ENCODE assay signal across 2 cellular contexts in genomic region chr17:68860941-68861340, GRCh38.
A peak's percentile ranks its signal among the peaks of the same experiment; 100 is the strongest.
TF ChIP-seq lines count a peak whose summit lies in the region.

No MANE protein-coding gene starts in this region.

TF ChIP-seq in HepG2, 621 proteins besides CTCF, POLR2A, EP300 and RAD21:
- no peak for TF ChIP-seq AFF4 (CRISPR knock-in tag; IDR thresholded peaks at IDR 0.05)
- no peak for TF ChIP-seq ZNF547 (CRISPR knock-in tag; IDR thresholded peaks at IDR 0.05)
- peak; percentile 93 for TF ChIP-seq ZNF317 (CRISPR knock-in tag; IDR thresholded peaks at IDR 0.05)
- no peak for TF ChIP-seq HNF4G (IDR thresholded peaks at IDR 0.05; ENCODE audit: borderline replicate concordance, low read depth, low read length)
- TF ChIP-seq HNF4G (CRISPR knock-in tag; IDR thresholded peaks at IDR 0.05; ENCODE audit: borderline replicate concordance, low read depth) = no peak
- TF ChIP-seq NPAS2 (CRISPR knock-in tag; IDR thresholded peaks at IDR 0.05; ENCODE audit: borderline replicate concordance) = no peak
- no peak for TF ChIP-seq DNMT1 (CRISPR knock-in tag; IDR thresholded peaks at IDR 0.05)
- no peak for TF ChIP-seq ZNF749 (CRISPR knock-in tag; IDR thresholded peaks at IDR 0.05; ENCODE audit: borderline replicate concordance)

TF ChIP-seq in GM12878, 131 proteins besides CTCF, POLR2A, EP300 and RAD21:
- 0 out of 2 replicates have a peak, but pooled peaks have one; percentile 12 for TF ChIP-seq PKNOX1 (IDR thresholded peaks at IDR 0.05)
- no peak for TF ChIP-seq SIN3A (IDR thresholded peaks at IDR 0.05; ENCODE audit: low read depth, low read length)
TF ChIP-seq in GM12878: peak in this region for 1.
